1 cellular context compared by ENCODE assay signal in genomic region chr6:31403283-31403989, GRCh38.
TF ChIP-seq lines count a peak whose summit lies in the region.

TSS of gene MICA (plus strand) at chr6:31403595. CDS start at chr6:31403633, 38 bp downstream.

TF ChIP-seq in HepG2, 621 proteins besides CTCF, POLR2A, EP300 and RAD21 (continued from another document and continues in another):
- TF ChIP-seq ZNF274 (CRISPR knock-in tag; IDR thresholded peaks at IDR 0.05) (peak; percentile 82), DRAP1 (CRISPR knock-in tag; IDR thresholded peaks at IDR 0.05) (peak; percentile 95), ZNF234 (CRISPR knock-in tag; conservative IDR thresholded peaks at IDR 0.05) (0 out of 2 replicates have a peak, but pooled peaks have one; percentile 67), ZNF556 (CRISPR knock-in tag; IDR thresholded peaks at IDR 0.05; ENCODE audit: borderline replicate concordance) (no peak), NRL (CRISPR knock-in tag; IDR thresholded peaks at IDR 0.05; ENCODE audit: borderline replicate concordance) (peak; percentile 72; the same call in 1 of the 2 replicates), NBN (conservative IDR thresholded peaks at IDR 0.05) (no peak), ZBTB1 (CRISPR knock-in tag; IDR thresholded peaks at IDR 0.05; ENCODE audit: borderline replicate concordance) (no peak), ZNF496 (CRISPR knock-in tag; IDR thresholded peaks at IDR 0.05; ENCODE audit: insufficient replicate concordance) (no peak), MXI1 (IDR thresholded peaks at IDR 0.05; ENCODE audit: borderline replicate concordance, low read depth, low read length) (peak; percentile 10; the same call in 1 of the 3 replicates), ZNF12 (CRISPR knock-in tag; IDR thresholded peaks at IDR 0.05) (no peak), RFX3 (CRISPR knock-in tag; IDR thresholded peaks at IDR 0.05) (no peak), SMARCC2 (IDR thresholded peaks at IDR 0.05) (no peak), ZNF160 (CRISPR knock-in tag; IDR thresholded peaks at IDR 0.05) (peak; percentile 62; the same call in 1 of the 2 replicates), RBM39 (IDR thresholded peaks at IDR 0.05; ENCODE audit: low read depth, low read length, poor library complexity, severe bottlenecking) (peak; percentile 93), MTERF4 (CRISPR knock-in tag; IDR thresholded peaks at IDR 0.05) (peak; percentile 58), PTBP1 (IDR thresholded peaks at IDR 0.05; ENCODE audit: low read depth, low read length, poor library complexity, severe bottlenecking) (peak; percentile 54), SIN3A (IDR thresholded peaks at IDR 0.05; ENCODE audit: borderline replicate concordance, low read depth, low read length) (peak; percentile 90; the same call in 1 of the 2 replicates), ZNF101 (CRISPR knock-in tag; IDR thresholded peaks at IDR 0.05; ENCODE audit: borderline replicate concordance, low read depth) (no peak), ZNF788 (CRISPR knock-in tag; IDR thresholded peaks at IDR 0.05; ENCODE audit: borderline replicate concordance) (0 out of 2 replicates have a peak, but pooled peaks have one; percentile 20), ZNF282 (IDR thresholded peaks at IDR 0.05; ENCODE audit: partially characterized antibody) (no peak), MLX (CRISPR knock-in tag; IDR thresholded peaks at IDR 0.05) (peak; percentile 47; the same call in 1 of the 2 replicates), ISX (CRISPR knock-in tag; conservative IDR thresholded peaks at IDR 0.05) (peak; percentile 92; the same call in 1 of the 2 replicates), FOXO1 (CRISPR knock-in tag; IDR thresholded peaks at IDR 0.05) (no peak; the same call in 1 of the 2 replicates), ZNF382 (CRISPR knock-in tag; IDR thresholded peaks at IDR 0.05; ENCODE audit: borderline replicate concordance) (no peak), ZNF816 (CRISPR knock-in tag; IDR thresholded peaks at IDR 0.05; ENCODE audit: borderline replicate concordance) (no peak), PHF5A (CRISPR knock-in tag; IDR thresholded peaks at IDR 0.05; ENCODE audit: low read depth, unreplicated experiment) (no peak), BCLAF1 (IDR thresholded peaks at IDR 0.05) (no peak), MAZ (IDR thresholded peaks at IDR 0.05; ENCODE audit: borderline replicate concordance, low read depth, low read length) (peak; percentile 34; the same call in 1 of the 2 replicates), MAZ (CRISPR knock-in tag; IDR thresholded peaks at IDR 0.05; ENCODE audit: low read depth) (peak; percentile 58), EED (CRISPR knock-in tag; IDR thresholded peaks at IDR 0.05) (0 out of 2 replicates have a peak, but pooled peaks have one; percentile 5), POGZ (CRISPR knock-in tag; IDR thresholded peaks at IDR 0.05) (no peak; the same call in 1 of the 2 replicates), ZNF687 (CRISPR knock-in tag; IDR thresholded peaks at IDR 0.05) (peak; percentile 98), SAP130 (CRISPR knock-in tag; IDR thresholded peaks at IDR 0.05; ENCODE audit: low read depth) (peak; percentile 87), SMAD9 (CRISPR knock-in tag; IDR thresholded peaks at IDR 0.05) (no peak; the same call in 1 of the 2 replicates), JUN (CRISPR knock-in tag; IDR thresholded peaks at IDR 0.05) (no peak), PAX8 (CRISPR knock-in tag; IDR thresholded peaks at IDR 0.05; ENCODE audit: borderline replicate concordance) (no peak)
- TF ChIP-seq, protein P1, sequence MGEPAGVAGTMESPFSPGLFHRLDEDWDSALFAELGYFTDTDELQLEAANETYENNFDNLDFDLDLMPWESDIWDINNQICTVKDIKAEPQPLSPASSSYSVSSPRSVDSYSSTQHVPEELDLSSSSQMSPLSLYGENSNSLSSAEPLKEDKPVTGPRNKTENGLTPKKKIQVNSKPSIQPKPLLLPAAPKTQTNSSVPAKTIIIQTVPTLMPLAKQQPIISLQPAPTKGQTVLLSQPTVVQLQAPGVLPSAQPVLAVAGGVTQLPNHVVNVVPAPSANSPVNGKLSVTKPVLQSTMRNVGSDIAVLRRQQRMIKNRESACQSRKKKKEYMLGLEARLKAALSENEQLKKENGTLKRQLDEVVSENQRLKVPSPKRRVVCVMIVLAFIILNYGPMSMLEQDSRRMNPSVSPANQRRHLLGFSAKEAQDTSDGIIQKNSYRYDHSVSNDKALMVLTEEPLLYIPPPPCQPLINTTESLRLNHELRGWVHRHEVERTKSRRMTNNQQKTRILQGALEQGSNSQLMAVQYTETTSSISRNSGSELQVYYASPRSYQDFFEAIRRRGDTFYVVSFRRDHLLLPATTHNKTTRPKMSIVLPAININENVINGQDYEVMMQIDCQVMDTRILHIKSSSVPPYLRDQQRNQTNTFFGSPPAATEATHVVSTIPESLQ (CRISPR knock-in tag; conservative IDR thresholded peaks at IDR 0.05), result 0 out of 2 replicates have a peak, but pooled peaks have one; percentile 75
- TF ChIP-seq, protein P2, sequence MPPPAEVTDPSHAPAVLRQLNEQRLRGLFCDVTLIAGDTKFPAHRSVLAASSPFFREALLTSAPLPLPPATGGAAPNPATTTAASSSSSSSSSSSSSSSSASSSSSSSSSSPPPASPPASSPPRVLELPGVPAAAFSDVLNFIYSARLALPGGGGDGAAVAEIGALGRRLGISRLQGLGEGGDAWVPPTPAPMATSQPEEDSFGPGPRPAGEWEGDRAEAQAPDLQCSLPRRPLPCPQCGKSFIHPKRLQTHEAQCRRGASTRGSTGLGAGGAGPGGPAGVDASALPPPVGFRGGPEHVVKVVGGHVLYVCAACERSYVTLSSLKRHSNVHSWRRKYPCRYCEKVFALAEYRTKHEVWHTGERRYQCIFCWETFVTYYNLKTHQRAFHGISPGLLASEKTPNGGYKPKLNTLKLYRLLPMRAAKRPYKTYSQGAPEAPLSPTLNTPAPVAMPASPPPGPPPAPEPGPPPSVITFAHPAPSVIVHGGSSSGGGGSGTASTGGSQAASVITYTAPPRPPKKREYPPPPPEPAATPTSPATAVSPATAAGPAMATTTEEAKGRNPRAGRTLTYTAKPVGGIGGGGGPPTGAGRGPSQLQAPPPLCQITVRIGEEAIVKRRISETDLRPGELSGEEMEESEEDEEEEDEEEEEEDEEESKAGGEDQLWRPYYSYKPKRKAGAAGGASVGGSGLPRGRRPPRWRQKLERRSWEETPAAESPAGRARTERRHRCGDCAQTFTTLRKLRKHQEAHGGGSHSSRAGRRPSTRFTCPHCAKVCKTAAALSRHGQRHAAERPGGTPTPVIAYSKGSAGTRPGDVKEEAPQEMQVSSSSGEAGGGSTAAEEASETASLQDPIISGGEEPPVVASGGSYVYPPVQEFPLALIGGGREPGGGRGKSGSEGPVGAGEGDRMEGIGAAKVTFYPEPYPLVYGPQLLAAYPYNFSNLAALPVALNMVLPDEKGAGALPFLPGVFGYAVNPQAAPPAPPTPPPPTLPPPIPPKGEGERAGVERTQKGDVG (CRISPR knock-in tag; IDR thresholded peaks at IDR 0.05; ENCODE audit: borderline replicate concordance), result 0 out of 2 replicates have a peak, but pooled peaks have one; percentile 10
- TF ChIP-seq, protein P3, sequence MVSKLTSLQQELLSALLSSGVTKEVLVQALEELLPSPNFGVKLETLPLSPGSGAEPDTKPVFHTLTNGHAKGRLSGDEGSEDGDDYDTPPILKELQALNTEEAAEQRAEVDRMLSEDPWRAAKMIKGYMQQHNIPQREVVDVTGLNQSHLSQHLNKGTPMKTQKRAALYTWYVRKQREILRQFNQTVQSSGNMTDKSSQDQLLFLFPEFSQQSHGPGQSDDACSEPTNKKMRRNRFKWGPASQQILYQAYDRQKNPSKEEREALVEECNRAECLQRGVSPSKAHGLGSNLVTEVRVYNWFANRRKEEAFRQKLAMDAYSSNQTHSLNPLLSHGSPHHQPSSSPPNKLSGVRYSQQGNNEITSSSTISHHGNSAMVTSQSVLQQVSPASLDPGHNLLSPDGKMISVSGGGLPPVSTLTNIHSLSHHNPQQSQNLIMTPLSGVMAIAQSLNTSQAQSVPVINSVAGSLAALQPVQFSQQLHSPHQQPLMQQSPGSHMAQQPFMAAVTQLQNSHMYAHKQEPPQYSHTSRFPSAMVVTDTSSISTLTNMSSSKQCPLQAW (CRISPR knock-in tag; IDR thresholded peaks at IDR 0.05), result peak; percentile 81
- TF ChIP-seq, protein P4, sequence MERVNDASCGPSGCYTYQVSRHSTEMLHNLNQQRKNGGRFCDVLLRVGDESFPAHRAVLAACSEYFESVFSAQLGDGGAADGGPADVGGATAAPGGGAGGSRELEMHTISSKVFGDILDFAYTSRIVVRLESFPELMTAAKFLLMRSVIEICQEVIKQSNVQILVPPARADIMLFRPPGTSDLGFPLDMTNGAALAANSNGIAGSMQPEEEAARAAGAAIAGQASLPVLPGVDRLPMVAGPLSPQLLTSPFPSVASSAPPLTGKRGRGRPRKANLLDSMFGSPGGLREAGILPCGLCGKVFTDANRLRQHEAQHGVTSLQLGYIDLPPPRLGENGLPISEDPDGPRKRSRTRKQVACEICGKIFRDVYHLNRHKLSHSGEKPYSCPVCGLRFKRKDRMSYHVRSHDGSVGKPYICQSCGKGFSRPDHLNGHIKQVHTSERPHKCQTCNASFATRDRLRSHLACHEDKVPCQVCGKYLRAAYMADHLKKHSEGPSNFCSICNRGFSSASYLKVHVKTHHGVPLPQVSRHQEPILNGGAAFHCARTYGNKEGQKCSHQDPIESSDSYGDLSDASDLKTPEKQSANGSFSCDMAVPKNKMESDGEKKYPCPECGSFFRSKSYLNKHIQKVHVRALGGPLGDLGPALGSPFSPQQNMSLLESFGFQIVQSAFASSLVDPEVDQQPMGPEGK (CRISPR knock-in tag; IDR thresholded peaks at IDR 0.05), result no peak; the same call in 1 of the 2 replicates
- TF ChIP-seq, protein P5, sequence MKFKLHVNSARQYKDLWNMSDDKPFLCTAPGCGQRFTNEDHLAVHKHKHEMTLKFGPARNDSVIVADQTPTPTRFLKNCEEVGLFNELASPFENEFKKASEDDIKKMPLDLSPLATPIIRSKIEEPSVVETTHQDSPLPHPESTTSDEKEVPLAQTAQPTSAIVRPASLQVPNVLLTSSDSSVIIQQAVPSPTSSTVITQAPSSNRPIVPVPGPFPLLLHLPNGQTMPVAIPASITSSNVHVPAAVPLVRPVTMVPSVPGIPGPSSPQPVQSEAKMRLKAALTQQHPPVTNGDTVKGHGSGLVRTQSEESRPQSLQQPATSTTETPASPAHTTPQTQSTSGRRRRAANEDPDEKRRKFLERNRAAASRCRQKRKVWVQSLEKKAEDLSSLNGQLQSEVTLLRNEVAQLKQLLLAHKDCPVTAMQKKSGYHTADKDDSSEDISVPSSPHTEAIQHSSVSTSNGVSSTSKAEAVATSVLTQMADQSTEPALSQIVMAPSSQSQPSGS (CRISPR knock-in tag; IDR thresholded peaks at IDR 0.05), result 0 out of 2 replicates have a peak, but pooled peaks have one; percentile 44
